In the genomic region with DNA sequence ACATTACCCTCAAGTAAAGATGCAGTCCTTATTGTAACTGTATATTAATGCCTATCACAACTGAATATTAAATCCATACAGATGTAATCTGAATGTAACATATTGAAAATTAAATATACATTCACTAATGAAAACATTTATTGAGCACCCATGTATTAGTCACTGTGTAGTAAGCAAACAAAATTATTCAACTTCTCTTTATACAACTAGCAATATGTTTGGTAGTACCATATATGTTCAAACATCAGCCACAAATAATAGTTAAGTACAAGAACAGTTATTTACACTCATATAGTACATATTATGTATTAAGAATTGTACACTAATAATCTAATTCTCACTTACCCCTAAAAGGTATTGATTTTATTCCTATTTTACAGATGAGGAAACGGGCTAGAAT, we compare ENCODE assay signal across 25 cellular contexts.
"Had no signal": no experiment of that assay in that cellular context is flagged by ENCODE, and none has a peak within 500 bp of the region (broad histone marks: within the 10 kb centered on the region; RNA-seq: fewer than 3 reads in every experiment).

No MANE protein-coding gene starts in this region.

- H3K27ac Mint-ChIP-seq: dendritic cell treated with granulocyte-macrophage colony-stimulating factor and Interleukin-4, amounts not matched to agents 40 ng/mL and 50 ng/mL, for 4 days; effector memory CD8-positive, alpha-beta T cell; endodermal cell; mesothelial cell of epicardium had no signal

- H3K9me3 Mint-ChIP-seq: dendritic cell treated with granulocyte-macrophage colony-stimulating factor and Interleukin-4, amounts not matched to agents 40 ng/mL and 50 ng/mL, for 4 days; effector memory CD8-positive, alpha-beta T cell; endodermal cell; naive B cell had no signal

- ATAC-seq: effector memory CD8-positive, alpha-beta T cell; foreskin keratinocyte; gastroesophageal sphincter; heart left ventricle; left cardiac atrium; left lung; left ventricle myocardium superior; lower lobe of right lung; mucosa of descending colon had no signal

- H3K27ac ChIP-seq: colonic mucosa, esophagus muscularis mucosa, foreskin keratinocyte, gastroesophageal sphincter, heart left ventricle, hepatocyte, left lung, lower lobe of right lung had no signal

- H3K27me3 Mint-ChIP-seq: dendritic cell treated with granulocyte-macrophage colony-stimulating factor and Interleukin-4, amounts not matched to agents 40 ng/mL and 50 ng/mL, for 4 days; effector memory CD8-positive, alpha-beta T cell; naive B cell had no signal

- H3K4me3 ChIP-seq: colonic mucosa, esophagus muscularis mucosa, gastroesophageal sphincter, heart left ventricle, hepatocyte, left lung, lower lobe of right lung, mucosa of descending colon had no signal

- H3K4me1 ChIP-seq: colonic mucosa, esophagus muscularis mucosa, foreskin keratinocyte, gastroesophageal sphincter, heart left ventricle, left lung, lower lobe of right lung had no signal

- FAIRE-seq: endometrium, endothelial cell of umbilical vein, frontal cortex, islet of Langerhans, keratinocyte had no signal

- H3K4me3 Mint-ChIP-seq: dendritic cell treated with granulocyte-macrophage colony-stimulating factor and Interleukin-4, amounts not matched to agents 40 ng/mL and 50 ng/mL, for 4 days; effector memory CD8-positive, alpha-beta T cell; endodermal cell; mesothelial cell of epicardium; naive B cell had no signal

- H3K36me3 Mint-ChIP-seq: naive B cell had no signal

- H3K4me1 Mint-ChIP-seq: endodermal cell, mesothelial cell of epicardium, naive B cell had no signal

- H3K4me2 ChIP-seq: hepatocyte had no signal

- H3K9me3 ChIP-seq: colonic mucosa, esophagus muscularis mucosa, gastroesophageal sphincter, heart left ventricle, left lung, lower lobe of right lung, mucosa of descending colon had no signal

- DNase-seq: colonic mucosa; cortex of kidney; effector CD8-positive, alpha-beta T cell; effector memory CD8-positive, alpha-beta T cell; endodermal cell; foreskin keratinocyte; heart left ventricle; hypothalamus; left cardiac atrium; left lung; left ventricle myocardium superior; lower lobe of right lung; mesenchymal stem cell; mucosa of descending colon; naive B cell had no signal
